In genomic region chr5:10689391-10690081, GRCh38 we compare ENCODE assay signal across 8 cellular contexts.
DNase-seq lines count a peak whose midpoint lies in the region; ATAC-seq, FAIRE-seq and TF ChIP-seq lines count a peak whose summit lies in the region.

No MANE protein-coding gene starts in this region.

- H3K9ac ChIP-seq in SK-N-MC (ENCODE audit: insufficient read length), result no peak overlapping the region

- peak; percentile 85 for DNase-seq in ELF-1 (ENCODE audit: low read depth, low spot score)
- DNase-seq in SK-N-MC (ENCODE audit: low read depth, low spot score), result no peak
- DNase-seq in glutamatergic neuron, result peak; percentile 75
- DNase-seq in urothelium cell line (ENCODE audit: low spot score), result peak; percentile 82
- no peak for DNase-seq in NCI-H1048 (lab: John Stamatoyannopoulos, UW)

- peak; percentile 88 for FAIRE-seq in urothelium cell line (lab: Jason Lieb, UNC)

- H3K9me3 ChIP-seq in SK-N-MC (ENCODE audit: low read depth, low read length), result no peaks in the 10 kb centered on the region

- peak; percentile 35 for ATAC-seq in HG02885 (IDR thresholded peaks at IDR 0.05; ENCODE audit: poor library complexity, unreplicated experiment)
- no peak for ATAC-seq in HG02610 (IDR thresholded peaks at IDR 0.05; ENCODE audit: unreplicated experiment)
- ATAC-seq in HG03439 (IDR thresholded peaks at IDR 0.05; ENCODE audit: unreplicated experiment), result no peak

- H3K4me3 ChIP-seq in SK-N-MC, result no peak overlapping the region

- peaks cover 5% of the 10 kb centered on the region for H3K9me3 Mint-ChIP-seq in glutamatergic neuron (ENCODE audit: unreplicated experiment)

- H3K4me3 Mint-ChIP-seq in glutamatergic neuron (ENCODE audit: unreplicated experiment), result no peak overlapping the region

- H3K27me3 Mint-ChIP-seq in glutamatergic neuron (ENCODE audit: unreplicated experiment), result peaks cover 2% of the 10 kb centered on the region

- H3K27ac ChIP-seq in SK-N-MC, result 0 out of 2 replicates have a peak overlapping the region, but pooled peaks have one; percentile 39

- peak; percentile 57 for TF ChIP-seq CTCF in glutamatergic neuron (IDR thresholded peaks at IDR 0.05; ENCODE audit: partially characterized antibody, unreplicated experiment)

- peaks cover 7% of the 10 kb centered on the region for H3K36me3 ChIP-seq in SK-N-MC (ENCODE audit: insufficient read depth, low read length)

- H3K4me1 Mint-ChIP-seq in glutamatergic neuron (ENCODE audit: low read depth, unreplicated experiment), result peaks cover 10% of the 10 kb centered on the region

- H3K27ac Mint-ChIP-seq in glutamatergic neuron (ENCODE audit: unreplicated experiment), result no peak overlapping the region

- peaks cover 21% of the 10 kb centered on the region for H3K36me3 Mint-ChIP-seq in glutamatergic neuron (ENCODE audit: unreplicated experiment)

Comparison
In these comparisons a context has a peak if more than half of its experiments do, and no peak if none do; other contexts are left out.
1. DNase-seq: peak in ELF-1 (single experiment), glutamatergic neuron (single experiment) and urothelium cell line (single experiment); none in SK-N-MC (single experiment) and NCI-H1048 (single experiment).